In genomic region chr11:16795146-16795545, GRCh38 we compare ENCODE assay signal across 17 cellular contexts. TPM values are rescaled to one million over a fixed set of nuclear protein-coding genes. Genes with fewer than 3 reads are reported as not detected.
A peak's percentile ranks its signal among the peaks of the same experiment; 100 is the strongest.
DNase-seq lines count a peak whose midpoint lies in the region; ATAC-seq and TF ChIP-seq lines count a peak whose summit lies in the region.
"Had no signal": no experiment of that assay in that cellular context is flagged by ENCODE, and none has a peak within 500 bp of the region (broad histone marks: within the 10 kb centered on the region; RNA-seq: fewer than 3 reads in every experiment).

No MANE protein-coding gene starts in this region.

- H3K9me3 Mint-ChIP-seq in central memory CD8-positive, alpha-beta T cell: no peaks in the 10 kb centered on the region
- H3K9me3 Mint-ChIP-seq in WTC11: no peaks in the 10 kb centered on the region
- H3K9me3 Mint-ChIP-seq: natural killer cell treated with Interleukin-12 subunit alpha and Interleukin-12 subunit beta and Interleukin-15 and Interleukin-18, amount 100 ng/mL, for 72 hours had no signal

- H3K4me3 Mint-ChIP-seq in central memory CD8-positive, alpha-beta T cell: no peak overlapping the region
- no peak overlapping the region for H3K4me3 Mint-ChIP-seq in WTC11
- H3K4me3 Mint-ChIP-seq: natural killer cell treated with Interleukin-12 subunit alpha and Interleukin-12 subunit beta and Interleukin-15 and Interleukin-18, amount 100 ng/mL, for 72 hours had no signal

- no peaks in the 10 kb centered on the region for H3K79me2 ChIP-seq in DND-41 (ENCODE audit: insufficient read depth, low read length)

- H3K36me3 Mint-ChIP-seq in central memory CD8-positive, alpha-beta T cell (ENCODE audit: insufficient read depth): peaks cover 3% of the 10 kb centered on the region
- H3K36me3 Mint-ChIP-seq in WTC11: peaks cover 6% of the 10 kb centered on the region
- H3K36me3 Mint-ChIP-seq: natural killer cell treated with Interleukin-12 subunit alpha and Interleukin-12 subunit beta and Interleukin-15 and Interleukin-18, amount 100 ng/mL, for 72 hours had no signal

- TF ChIP-seq CTCF in DND-41 (IDR thresholded peaks at IDR 0.05; ENCODE audit: borderline replicate concordance, extremely low read depth, low read length, poor library complexity, severe bottlenecking) (no peak), NB4 (IDR thresholded peaks at IDR 0.05; ENCODE audit: low read depth, low read length) (no peak), spleen (IDR thresholded peaks at IDR 0.05 in 8 of 11, conservative IDR thresholded peaks at IDR 0.05 in 3 of 11) (no peak), WTC11 (IDR thresholded peaks at IDR 0.05) (no peak)

- POLR2A ChIA-PET in WTC11 (lab: Charles Lee): interaction anchor here (0.7 kb wide), 1 partner anchor 22 kb away, joined by 4 read pairs; no protein-coding TSS in a partner anchor

- WGBS in spleen, 5 donors: 44 to 55% (median 51%) methylated on average over 8 of the region's 8 CpGs

- peaks cover 5% of the 10 kb centered on the region for H3K27me3 ChIP-seq in DND-41 (ENCODE audit: insufficient read depth, low read length, poor library complexity)
- H3K27me3 ChIP-seq in spleen (replicated peaks in 1 of 7): no peaks in the 10 kb centered on the region
- H3K27me3 ChIP-seq: esophagus squamous epithelium, heart right ventricle, uterus had no signal

- no peak overlapping the region for H3K4me3 ChIP-seq in DND-41 (ENCODE audit: low read depth in 1 of 2, low read length in 2 of 2)
- H3K4me3 ChIP-seq in NB4 (ENCODE audit: low read depth, low read length): no peak overlapping the region
- H3K4me3 ChIP-seq in spleen: no peak overlapping the region
- H3K4me3 ChIP-seq: esophagus squamous epithelium, heart right ventricle, uterus had no signal

- H3K4me1 ChIP-seq in DND-41 (ENCODE audit: insufficient read depth, low read length) (peaks cover 6% of the 10 kb centered on the region; the same call in 1 of the 2 replicates), spleen (peaks cover 3 to 55% (median 28%) of the 10 kb centered on the region in 6 donors)
- H3K4me1 ChIP-seq: uterus had no signal

- intact Hi-C loops in spleen (cut with DNase I; ENCODE audit: low total_unique reads): no loop called here

- no peak for TF ChIP-seq POLR2A in NB4 (IDR thresholded peaks at IDR 0.05; ENCODE audit: extremely low read depth, insufficient read length)
- no peak for TF ChIP-seq POLR2A in spleen (IDR thresholded peaks at IDR 0.05)

- 0 out of 3 replicates have a peak, but pooled peaks have one; percentile 44 for ATAC-seq in DND-41 (ENCODE audit: insufficient read depth, low read depth)
- ATAC-seq in central memory CD8-positive, alpha-beta T cell (replicated peaks; ENCODE audit: extremely low read depth, poor library complexity, severe bottlenecking): no peak
- no peak for ATAC-seq in WTC11
- ATAC-seq: left cardiac atrium; natural killer cell treated with Interleukin-12 subunit alpha and Interleukin-12 subunit beta and Interleukin-15 and Interleukin-18, amount 100 ng/mL, for 72 hours; right cardiac atrium had no signal

- DNase-seq in DND-41 (no peak), NB4 (ENCODE audit: low read depth) (peak; percentile 32), spleen (peak; percentile 72), NCI-H2196 treated with DMSO at 0.1 percent for 48 hours (lab: John Stamatoyannopoulos, UW; ENCODE audit: unreplicated experiment) (no peak), WTC11 (ENCODE audit: low spot score) (no peak), hippocampal formation (lab: John Stamatoyannopoulos, UW) (no peak)
- DNase-seq in central memory CD8-positive, alpha-beta T cell (ENCODE audit: low spot score in 2 of 2): no peak
- DNase-seq: amniotic stem cell; esophagus squamous epithelium; heart right ventricle; left cardiac atrium; NCI-H2029 treated with DMSO at 0.1 percent for 48 hours; NCI-H774; right cardiac atrium; stimulated activated CD4-positive, alpha-beta T cell treated with anti-CD3 and anti-CD28 coated beads, Interleukin-4, amount 100 ng/mL, for 1 hour; uterus had no signal

- H3K9me3 ChIP-seq in DND-41 (ENCODE audit: insufficient read depth, low read length, severe bottlenecking) (no peaks in the 10 kb centered on the region), spleen (no peaks in the 10 kb centered on the region)
- H3K9me3 ChIP-seq: esophagus squamous epithelium, heart right ventricle, uterus had no signal

- H2AFZ ChIP-seq in DND-41 (ENCODE audit: low read depth, low read length): no peak overlapping the region

- H3K36me3 ChIP-seq in DND-41 (ENCODE audit: insufficient read depth, low read length) (no peaks in the 10 kb centered on the region), spleen (no peaks in the 10 kb centered on the region)
- H3K36me3 ChIP-seq: uterus had no signal

- H3K27ac ChIP-seq in DND-41 (ENCODE audit: low read length): no peak overlapping the region
- peak overlapping the region in 4 of 8 donors; percentile 56 to 73 (median 68) for H3K27ac ChIP-seq in spleen
- H3K27ac ChIP-seq: uterus had no signal

- peaks cover 14% of the 10 kb centered on the region for H3K27me3 Mint-ChIP-seq in central memory CD8-positive, alpha-beta T cell
- H3K27me3 Mint-ChIP-seq in WTC11 (ENCODE audit: low read depth): no peaks in the 10 kb centered on the region

- no peak overlapping the region for H3K4me2 ChIP-seq in DND-41 (ENCODE audit: insufficient read depth, low read length)

- H3K9ac ChIP-seq in DND-41 (ENCODE audit: low read depth, low read length): no peak overlapping the region

- no peaks in the 10 kb centered on the region for H4K20me1 ChIP-seq in DND-41 (ENCODE audit: insufficient read depth, low read length)

- H3K4me1 Mint-ChIP-seq in central memory CD8-positive, alpha-beta T cell: no peaks in the 10 kb centered on the region
- no peaks in the 10 kb centered on the region for H3K4me1 Mint-ChIP-seq in WTC11

- CTCF ChIA-PET in WTC11 (lab: Charles Lee): interaction anchor here (0.7 to 0.8 kb wide), 2 partner anchors 25 to 733 kb away, joined by 3 to 4 read pairs; no protein-coding TSS in a partner anchor

- peak overlapping the region; percentile 39 for H3K27ac Mint-ChIP-seq in central memory CD8-positive, alpha-beta T cell (ENCODE audit: low read depth)
- H3K27ac Mint-ChIP-seq in WTC11: no peak overlapping the region
- H3K27ac Mint-ChIP-seq: natural killer cell treated with Interleukin-12 subunit alpha and Interleukin-12 subunit beta and Interleukin-15 and Interleukin-18, amount 100 ng/mL, for 72 hours had no signal

TF ChIP-seq in WTC11, 78 proteins besides CTCF, POLR2A, EP300 and RAD21:
- TF ChIP-seq NR1H2 (CRISPR knock-in tag; IDR thresholded peaks at IDR 0.05): no peak
- no peak for TF ChIP-seq AR (CRISPR knock-in tag; IDR thresholded peaks at IDR 0.05)
- no peak for TF ChIP-seq STAT6 (CRISPR knock-in tag; conservative IDR thresholded peaks at IDR 0.05; ENCODE audit: low read depth)
- no peak for TF ChIP-seq NR2C2 (CRISPR knock-in tag; IDR thresholded peaks at IDR 0.05)
- TF ChIP-seq IRF1 (CRISPR knock-in tag; IDR thresholded peaks at IDR 0.05): no peak
- TF ChIP-seq CBFB (CRISPR knock-in tag; IDR thresholded peaks at IDR 0.05; ENCODE audit: low read depth): no peak

RNA-seq across cellular contexts. Expression of gene C11orf58, which starts 56.7 kb away (rescaled TPM):
- total RNA-seq in spleen (100 to 1,000 TPM; 107 to 147 (median 126) TPM), WTC11 (2021) (129 to 141 TPM (median 132 TPM) in 3 replicates)
- polyA plus RNA-seq in spleen: 100 to 1,000 TPM in 2 of 3 donors, 10 to 100 TPM in 1; 83.9 to 136 (median 108) TPM

Comparison
In these comparisons a context has a peak if more than half of its experiments do, and no peak if none do; other contexts are left out.
1. DNase-seq: peak in NB4 (single experiment) and spleen (single experiment); none in DND-41 (single experiment), central memory CD8-positive, alpha-beta T cell (0 of 2), NCI-H2196 treated with DMSO at 0.1 percent for 48 hours (single experiment), WTC11 (single experiment) and hippocampal formation (0 of 2).